ENCODE assay signal across 10 cellular contexts in genomic region chr7:155811560-155811894, GRCh38. TPM values are rescaled to one million over a fixed set of nuclear protein-coding genes. Genes with fewer than 3 reads are reported as not detected.
A peak's percentile ranks its signal among the peaks of the same experiment; 100 is the strongest.
DNase-seq lines count a peak whose midpoint lies in the region; ATAC-seq and TF ChIP-seq lines count a peak whose summit lies in the region.
"Had no signal": no experiment of that assay in that cellular context is flagged by ENCODE, and none has a peak within 500 bp of the region (broad histone marks: within the 10 kb centered on the region; RNA-seq: fewer than 3 reads in every experiment).

No MANE protein-coding gene starts in this region.

- peaks cover 94% of the 10 kb centered on the region for H3K27me3 ChIP-seq in SK-N-SH (ENCODE audit: insufficient read depth)
- H3K27me3 ChIP-seq in brain microvascular endothelial cell (replicated peaks): peaks cover 56% of the 10 kb centered on the region
- H3K27me3 ChIP-seq in lower lobe of right lung (ENCODE audit: low read depth): peaks cover 93% of the 10 kb centered on the region
- peaks cover 0 to 91% of the 10 kb centered on the region in 2 donors for H3K27me3 ChIP-seq in tibial nerve
- no peaks in the 10 kb centered on the region for H3K27me3 ChIP-seq in ovary

- TF ChIP-seq EP300 in SK-N-SH (IDR thresholded peaks at IDR 0.05; ENCODE audit: borderline replicate concordance in 1 of 2, low read depth in 1 of 2, low read length in 1 of 2): no peak
- no peak for TF ChIP-seq EP300 in tibial nerve (IDR thresholded peaks at IDR 0.05)
- TF ChIP-seq EP300 in ovary (IDR thresholded peaks at IDR 0.05): no peak

- peaks cover 3% of the 10 kb centered on the region for H3F3A ChIP-seq in SK-N-SH (replicated peaks; ENCODE audit: insufficient read depth)

- 2% methylated on average over 13 of the region's 13 CpGs for WGBS in SK-N-SH (ENCODE audit: low lambda C conversion rate)
- 1% methylated on average over 9 to 13 of the region's 13 CpGs for WGBS in tibial nerve, 2 donors
- WGBS in ovary, 3 donors: 0 to 3% (median 1%) methylated on average over 13 of the region's 13 CpGs

- DNase-seq in SK-N-SH (no peak), brain microvascular endothelial cell (no peak), lower lobe of right lung (peak; percentile 48), tibial nerve (ENCODE audit: low spot score in 2 of 2) (no peak), islet precursor cell (no peak), ovary (no peak), posterior vena cava (ENCODE audit: low spot score) (no peak)
- DNase-seq: NCI-H2171 treated with DMSO at 0.1 percent for 48 hours had no signal

- in situ Hi-C loops in brain microvascular endothelial cell (cut with HindIII; ENCODE audit: low pct_ligation_motif_present, low sequenced_read_pairs): no loop called here

- no peaks in the 10 kb centered on the region for H3K79me2 ChIP-seq in SK-N-SH (ENCODE audit: insufficient read depth)

- ATAC-seq in SK-N-SH treated with all-trans-retinoic acid at 6 μM for 48 hours (no peak), lower lobe of right lung (peak in 1 of 2 donors; percentile 10)
- ATAC-seq: pancreas had no signal

- H3K9ac ChIP-seq in SK-N-SH: no peak overlapping the region

- H3K9me3 ChIP-seq in SK-N-SH (no peaks in the 10 kb centered on the region), lower lobe of right lung (no peaks in the 10 kb centered on the region), tibial nerve (no peaks in the 10 kb centered on the region), ovary (no peaks in the 10 kb centered on the region)
- H3K9me3 ChIP-seq: pancreas had no signal

- TF ChIP-seq POLR2A in tibial nerve (IDR thresholded peaks at IDR 0.05): no peak
- TF ChIP-seq POLR2A in ovary (IDR thresholded peaks at IDR 0.05): no peak

- no peaks in the 10 kb centered on the region for H3K9me2 ChIP-seq in SK-N-SH

- CTCF ChIA-PET in SK-N-SH (lab: Yijun Ruan, JAX): interaction anchor here (1.2 to 1.5 kb wide), 3 partner anchors 45 to 1009 kb away, joined by 3 read pairs; no protein-coding TSS in a partner anchor

- H3K4me3 ChIP-seq in SK-N-SH (ENCODE audit: low read depth in 2 of 2, low read length in 1 of 2) (no peak overlapping the region; a peak in 1 of 4 replicates), brain microvascular endothelial cell (ENCODE audit: low read depth, low read length) (peak overlapping the region; percentile 41), lower lobe of right lung (peak overlapping the region; percentile 35), tibial nerve (peak overlapping the region; percentile 31 to 46 (median 40)), ovary (no peak overlapping the region)
- H3K4me3 ChIP-seq: pancreas had no signal

- H3K36me3 ChIP-seq in SK-N-SH (replicated peaks in 1 of 2; ENCODE audit: control insufficient read depth in 1 of 2, insufficient read depth in 2 of 2, low read length in 1 of 2): no peaks in the 10 kb centered on the region
- no peaks in the 10 kb centered on the region for H3K36me3 ChIP-seq in brain microvascular endothelial cell (replicated peaks)
- no peaks in the 10 kb centered on the region for H3K36me3 ChIP-seq in lower lobe of right lung
- no peaks in the 10 kb centered on the region for H3K36me3 ChIP-seq in tibial nerve
- no peaks in the 10 kb centered on the region for H3K36me3 ChIP-seq in ovary
- H3K36me3 ChIP-seq: pancreas had no signal

- no peaks in the 10 kb centered on the region for H4K20me1 ChIP-seq in SK-N-SH (ENCODE audit: insufficient read depth)

- intact Hi-C loops in lower lobe of right lung (cut with DNase I): loop anchor here (10.0 kb wide), 1 partner anchor 663 kb away; no protein-coding TSS in a partner anchor
- intact Hi-C loops in ovary (cut with DNase I): no loop called here
- intact Hi-C loops in posterior vena cava (cut with DNase I): loop anchor here in 1 of 2 donors (10.0 kb wide), 1 partner anchor 663 kb away; no protein-coding TSS in a partner anchor

- H3K4me2 ChIP-seq in SK-N-SH: 0 out of 2 replicates have a peak overlapping the region, but pooled peaks have one; percentile 73

- H3K27ac ChIP-seq in SK-N-SH (ENCODE audit: low read depth in 2 of 2, low read length in 1 of 2) (no peak overlapping the region), brain microvascular endothelial cell (no peak overlapping the region), lower lobe of right lung (no peak overlapping the region), tibial nerve (peak overlapping the region in 3 of 4 donors; percentile 21 to 78 (median 73)), ovary (no peak overlapping the region)
- H3K27ac ChIP-seq: pancreas had no signal

- no peak for TF ChIP-seq RAD21 in SK-N-SH (IDR thresholded peaks at IDR 0.05; ENCODE audit: low read length)

- TF ChIP-seq CTCF in SK-N-SH (IDR thresholded peaks at IDR 0.05): no peak
- TF ChIP-seq CTCF in brain microvascular endothelial cell (IDR thresholded peaks at IDR 0.05; ENCODE audit: low read depth, low read length, missing control alignments): no peak
- no peak for TF ChIP-seq CTCF in lower lobe of right lung (IDR thresholded peaks at IDR 0.05)
- no peak for TF ChIP-seq CTCF in tibial nerve (IDR thresholded peaks at IDR 0.05)
- no peak for TF ChIP-seq CTCF in ovary (IDR thresholded peaks at IDR 0.05)

- no peak overlapping the region for H2AFZ ChIP-seq in SK-N-SH (ENCODE audit: low read depth)

- H3K4me1 ChIP-seq in SK-N-SH (ENCODE audit: control insufficient read depth in 1 of 2, insufficient read depth in 2 of 2, low read depth in 1 of 2, low read length in 1 of 2) (no peaks in the 10 kb centered on the region), lower lobe of right lung (peaks cover 47% of the 10 kb centered on the region), tibial nerve (peaks cover 0 to 55% (median 9%) of the 10 kb centered on the region in 4 donors), ovary (ENCODE audit: insufficient read depth) (peaks cover 3% of the 10 kb centered on the region)

- POLR2A ChIA-PET in SK-N-SH (lab: Yijun Ruan, JAX): no interaction called here

TF ChIP-seq in SK-N-SH, 30 proteins besides CTCF, POLR2A, EP300 and RAD21 (continues in another document):
- no peak for TF ChIP-seq FOXJ3 (CRISPR knock-in tag; IDR thresholded peaks at IDR 0.05)
- TF ChIP-seq SMC3 (IDR thresholded peaks at IDR 0.05; ENCODE audit: low read depth, low read length): no peak
- TF ChIP-seq MEF2A (IDR thresholded peaks at IDR 0.05; ENCODE audit: borderline replicate concordance, low read depth): no peak
- TF ChIP-seq GATA2 (CRISPR knock-in tag; IDR thresholded peaks at IDR 0.05): no peak

TF ChIP-seq in SK-N-SH treated with all-trans-retinoic acid at 6 μM for 48 hours, 23 proteins besides CTCF, POLR2A, EP300 and RAD21 (continues in another document):
- TF ChIP-seq TSHZ2 (CRISPR knock-in tag; IDR thresholded peaks at IDR 0.05): no peak
- no peak for TF ChIP-seq ZNF70 (CRISPR knock-in tag; IDR thresholded peaks at IDR 0.05)
- no peak for TF ChIP-seq OSR1 (CRISPR knock-in tag; IDR thresholded peaks at IDR 0.05)
- no peak for TF ChIP-seq SNAI2 (CRISPR knock-in tag; IDR thresholded peaks at IDR 0.05)
- no peak for TF ChIP-seq CREB5 (CRISPR knock-in tag; IDR thresholded peaks at IDR 0.05; ENCODE audit: low read depth)
- no peak for TF ChIP-seq ZFP30 (CRISPR knock-in tag; IDR thresholded peaks at IDR 0.05)
- no peak for TF ChIP-seq GLIS3 (CRISPR knock-in tag; IDR thresholded peaks at IDR 0.05)

RNA-seq across cellular contexts. Expression of gene SHH, which starts 0.7 kb away (rescaled TPM):
- polyA plus RNA-seq in SK-N-SH (2012; rRNA removed) (not detected in 2 replicates), ovary (not detected)
- polyA plus RNA-seq in SK-N-SH (2012; cell fraction: cytosol; rRNA removed): not detected in 2 replicates
- polyA plus RNA-seq in SK-N-SH (2012; cell fraction: nucleus; rRNA removed): not detected in 2 replicates
- total RNA-seq in lower lobe of right lung (7.3 TPM), tibial nerve (10 to 100 TPM in 2 of 4 donors, 1 to 10 TPM in 2; 7.7 to 16.2 (median 11.3) TPM), ovary (under 1 TPM in 2 of 7 donors, not detected in 5; 0.33 to 0.48 TPM), posterior vena cava (not detected)

Comparison
In these comparisons a context has a peak if more than half of its experiments do, and no peak if none do; other contexts are left out.
1. H3K27ac ChIP-seq: peak in tibial nerve (3 of 4); none in SK-N-SH (0 of 2), brain microvascular endothelial cell (single experiment), lower lobe of right lung (single experiment) and ovary (0 of 2).
2. H3K4me3 ChIP-seq: peak in brain microvascular endothelial cell (single experiment), lower lobe of right lung (single experiment) and tibial nerve (4 of 4); none in SK-N-SH (0 of 2) and ovary (single experiment).